8 cellular contexts compared by ENCODE assay signal in the genomic region with DNA sequence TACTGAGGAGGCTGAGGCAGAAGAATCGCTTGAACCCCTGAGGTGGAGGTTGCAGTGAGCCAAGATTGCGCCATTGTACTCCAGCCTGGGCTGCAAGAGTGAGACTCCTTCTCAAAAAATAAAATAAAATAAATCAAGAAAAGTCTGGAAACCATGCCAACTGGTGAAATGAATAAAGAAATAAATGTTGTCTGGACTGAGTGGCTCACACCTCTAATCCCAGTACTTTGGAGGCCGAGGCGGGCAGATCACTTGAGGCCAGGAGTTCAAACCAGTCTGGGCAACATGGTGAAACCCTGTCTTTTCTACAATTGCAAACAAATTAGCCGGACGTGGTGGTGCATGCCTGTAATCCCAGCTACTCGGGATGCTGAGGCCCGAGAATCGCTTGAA. TPM values are rescaled to one million over a fixed set of nuclear protein-coding genes. Genes with fewer than 3 reads are reported as not detected.
A peak's percentile ranks its signal among the peaks of the same experiment; 100 is the strongest.
DNase-seq lines count a peak whose midpoint lies in the region; FAIRE-seq lines count a peak whose summit lies in the region.

No MANE protein-coding gene starts in this region.

- peak overlapping the region; percentile 85 for H3K4me3 Mint-ChIP-seq in T-helper 1 cell treated with Interleukin-12 subunit alpha and Interleukin-12 subunit beta and Interleukin-4 antibody, amounts not matched to agents 30 μg/mL and 1 μg/mL, for 36 hours
- H3K4me3 Mint-ChIP-seq in activated naive CD8-positive, alpha-beta T cell: peak overlapping the region; percentile 88

- H3K27me3 ChIP-seq in iPS-20b (ENCODE audit: insufficient read depth, low read length) (peaks cover 11% of the 10 kb centered on the region; the same call in 1 of the 2 replicates), small intestine (ENCODE audit: control insufficient read depth in 2 of 2, insufficient read depth in 2 of 2, low read length in 2 of 2) (no peaks in the 10 kb centered on the region)

- H3K4me1 ChIP-seq in iPS-20b (ENCODE audit: insufficient read depth, low read length): 0 out of 2 replicates have a peak, but pooled peaks cover 3% of the 10 kb centered on the region
- no peaks in the 10 kb centered on the region for H3K4me1 ChIP-seq in small intestine (ENCODE audit: control insufficient read depth in 2 of 2, insufficient read depth in 1 of 2, low read depth in 1 of 2, low read length in 1 of 2)

- H3K9me3 Mint-ChIP-seq in T-helper 1 cell treated with Interleukin-12 subunit alpha and Interleukin-12 subunit beta and Interleukin-4 antibody, amounts not matched to agents 30 μg/mL and 1 μg/mL, for 36 hours: no peaks in the 10 kb centered on the region
- H3K9me3 Mint-ChIP-seq in activated naive CD8-positive, alpha-beta T cell (ENCODE audit: low read depth): no peaks in the 10 kb centered on the region

- H3K36me3 Mint-ChIP-seq in T-helper 1 cell treated with Interleukin-12 subunit alpha and Interleukin-12 subunit beta and Interleukin-4 antibody, amounts not matched to agents 30 μg/mL and 1 μg/mL, for 36 hours (ENCODE audit: low read depth): no peaks in the 10 kb centered on the region
- H3K36me3 Mint-ChIP-seq in activated naive CD8-positive, alpha-beta T cell: no peaks in the 10 kb centered on the region

- 79 to 83% (median 83%) methylated on average over 9 of the region's 9 CpGs for WGBS in small intestine, 3 donors

- FAIRE-seq in small intestine (lab: Jason Lieb, UNC): no peak

- H3K4me1 Mint-ChIP-seq in T-helper 1 cell treated with Interleukin-12 subunit alpha and Interleukin-12 subunit beta and Interleukin-4 antibody, amounts not matched to agents 30 μg/mL and 1 μg/mL, for 36 hours (ENCODE audit: low read depth): peaks cover 12% of the 10 kb centered on the region
- H3K4me1 Mint-ChIP-seq in activated naive CD8-positive, alpha-beta T cell (ENCODE audit: low read depth): peaks cover 10% of the 10 kb centered on the region

- DNase-seq in T-helper 1 cell: no peak
- peak; percentile 2 for DNase-seq in small intestine
- no peak for DNase-seq in NCI-H2171 treated with DMSO at 0.1 percent for 48 hours (lab: John Stamatoyannopoulos, UW)
- DNase-seq in NCI-H82 treated with DMSO at 0.1 percent for 48 hours (lab: John Stamatoyannopoulos, UW; ENCODE audit: unreplicated experiment): no peak
- DNase-seq in amniotic stem cell (lab: John Stamatoyannopoulos, UW): no peak

- H3K27me3 Mint-ChIP-seq in T-helper 1 cell treated with Interleukin-12 subunit alpha and Interleukin-12 subunit beta and Interleukin-4 antibody, amounts not matched to agents 30 μg/mL and 1 μg/mL, for 36 hours (ENCODE audit: low read depth): peaks cover 3% of the 10 kb centered on the region
- H3K27me3 Mint-ChIP-seq in activated naive CD8-positive, alpha-beta T cell: no peaks in the 10 kb centered on the region

- peak overlapping the region; percentile 72; the same call in 1 of the 2 replicates for H3K9ac ChIP-seq in iPS-20b (ENCODE audit: low read depth, low read length)

- H3K4me3 ChIP-seq in iPS-20b (ENCODE audit: low read length) (peak overlapping the region; percentile 70; the same call in 1 of the 2 replicates), small intestine (ENCODE audit: low read depth in 1 of 2, low read length in 2 of 2) (peak overlapping the region in 1 of 2 donors; percentile 84)

- H3K36me3 ChIP-seq in iPS-20b (ENCODE audit: insufficient read depth, low read depth, low read length): no peaks in the 10 kb centered on the region
- H3K36me3 ChIP-seq in small intestine (ENCODE audit: control insufficient read depth in 2 of 2, insufficient read depth in 2 of 2, low read length in 2 of 2): no peaks in the 10 kb centered on the region

- H3K9me3 ChIP-seq in iPS-20b (ENCODE audit: insufficient read depth, low read depth, low read length) (no peaks in the 10 kb centered on the region), small intestine (ENCODE audit: control insufficient read depth, low read depth) (no peaks in the 10 kb centered on the region)

- H3K27ac ChIP-seq in iPS-20b (ENCODE audit: low read length) (no peak overlapping the region), small intestine (ENCODE audit: low read depth in 1 of 2, low read length in 1 of 2) (peak overlapping the region in 1 of 2 donors; percentile 92)

- peak overlapping the region; percentile 89 for H3K27ac Mint-ChIP-seq in T-helper 1 cell treated with Interleukin-12 subunit alpha and Interleukin-12 subunit beta and Interleukin-4 antibody, amounts not matched to agents 30 μg/mL and 1 μg/mL, for 36 hours
- H3K27ac Mint-ChIP-seq in activated naive CD8-positive, alpha-beta T cell: peak overlapping the region; percentile 78

RNA-seq across cellular contexts. Expression of a gene that starts 0.7 kb away (rescaled TPM):
- polyA plus RNA-seq in small intestine: 1 to 10 TPM in 2 of 3 donors, under 1 TPM in 1; 0.27 to 2.5 (median 1.5) TPM
